Comparison of ENCODE assay signal across 17 cellular contexts in the genomic region with DNA sequence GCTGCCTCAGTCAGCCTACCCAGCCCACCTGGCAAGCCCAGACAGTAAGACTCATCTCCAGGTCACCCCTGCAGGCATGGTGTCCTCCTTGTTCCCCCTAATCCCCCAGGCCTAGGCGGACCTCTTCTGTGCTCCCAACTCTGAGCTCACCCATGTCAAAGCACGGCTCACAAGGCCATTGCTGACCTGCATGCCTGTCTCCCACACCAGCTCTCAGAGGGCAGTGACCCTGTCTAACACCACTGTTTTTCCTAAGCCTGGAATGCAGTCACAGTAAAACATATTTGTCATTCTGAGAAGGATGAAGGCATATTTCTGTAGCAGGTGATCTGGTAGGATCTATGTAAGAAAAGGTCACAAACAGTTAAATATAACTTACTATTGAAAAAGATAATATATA.
DNase-seq lines count a peak whose midpoint lies in the region; ATAC-seq and TF ChIP-seq lines count a peak whose summit lies in the region.
"Had no signal": no experiment of that assay in that cellular context is flagged by ENCODE, and none has a peak within 500 bp of the region (broad histone marks: within the 10 kb centered on the region; RNA-seq: fewer than 3 reads in every experiment).

No MANE protein-coding gene starts in this region.

- peaks cover 18% of the 10 kb centered on the region for H3K79me2 ChIP-seq in osteoblast (ENCODE audit: insufficient read depth, low read length)

- no peak for TF ChIP-seq EP300 in gastroesophageal sphincter (IDR thresholded peaks at IDR 0.05)

- TF ChIP-seq CTCF in heart right ventricle (IDR thresholded peaks at IDR 0.05) (no peak), gastroesophageal sphincter (IDR thresholded peaks at IDR 0.05) (no peak), osteoblast (IDR thresholded peaks at IDR 0.05; ENCODE audit: extremely low read depth, low read depth, low read length) (no peak), vagina (IDR thresholded peaks at IDR 0.05) (no peak)

- H3K9me3 ChIP-seq in heart right ventricle, result no peaks in the 10 kb centered on the region
- H3K9me3 ChIP-seq in gastroesophageal sphincter, result no peaks in the 10 kb centered on the region
- no peaks in the 10 kb centered on the region for H3K9me3 ChIP-seq in osteoblast (ENCODE audit: low read depth, low read length)
- H3K9me3 ChIP-seq in vagina, result no peaks in the 10 kb centered on the region
- H3K9me3 ChIP-seq: A549 had no signal

- H4K20me1 ChIP-seq in osteoblast (ENCODE audit: insufficient read depth, low read length), result no peaks in the 10 kb centered on the region

- H2AFZ ChIP-seq in osteoblast (ENCODE audit: low read length), result no peak overlapping the region

- TF ChIP-seq POLR2A in gastroesophageal sphincter (IDR thresholded peaks at IDR 0.05) (no peak), vagina (IDR thresholded peaks at IDR 0.05) (no peak)

- no peak overlapping the region for H3K4me2 ChIP-seq in osteoblast (ENCODE audit: insufficient read depth, low read length)
- H3K4me2 ChIP-seq: A549 had no signal

- H3K27ac ChIP-seq in heart right ventricle (peak overlapping the region in 9 of 10 donors; percentile 43 to 85 (median 74)), gastroesophageal sphincter (peak overlapping the region; percentile 94 to 97 (median 96)), osteoblast (ENCODE audit: low read depth, low read length) (peak overlapping the region; percentile 45), vagina (peak overlapping the region; percentile 68)
- H3K27ac ChIP-seq: A549 had no signal

- DNase-seq in heart right ventricle, result no peak
- DNase-seq in Right ventricle myocardium superior, result no peak
- DNase-seq in osteoblast (ENCODE audit: insufficient read length, low spot score, missing footprints), result no peak
- no peak for DNase-seq in vagina (ENCODE audit: extremely low spot score in 2 of 2)
- no peak for DNase-seq in activated CD4-positive, alpha-beta T cell treated with anti-CD3 and anti-CD28 coated beads, Interleukin-2, amount 50 U/mL, for 1 hour
- DNase-seq: activated CD8-positive, alpha-beta memory T cell treated with anti-CD3 and anti-CD28 coated beads, Interleukin-2, amount 10 ng/mL, durations not matched to agents 7 days and 5 days; DMS 273 treated with DMSO at 0.1 percent for 48 hours; effector CD8-positive, alpha-beta T cell; head of caudate nucleus; NCI-H2029 treated with DMSO at 0.1 percent for 48 hours; NCI-H82; retina; SHP77 had no signal

- H3K4me1 ChIP-seq in heart right ventricle, result peaks cover 13 to 73% (median 49%) of the 10 kb centered on the region in 9 donors
- peaks cover 13 to 71% (median 39%) of the 10 kb centered on the region in 3 donors for H3K4me1 ChIP-seq in gastroesophageal sphincter
- peaks cover 28% of the 10 kb centered on the region for H3K4me1 ChIP-seq in osteoblast (ENCODE audit: insufficient read depth, low read length)
- H3K4me1 ChIP-seq in vagina, result peaks cover 39% of the 10 kb centered on the region
- H3K4me1 ChIP-seq: A549 had no signal

- WGBS in heart right ventricle, 2 donors, result 63 to 70% methylated on average over 2 of the region's 2 CpGs
- WGBS in gastroesophageal sphincter (ENCODE audit: low coverage in 1 of 2), 2 donors, result 37% methylated on average over 2 of the region's 2 CpGs; no CpG with 5 or more reads in 1 of the 2 donors

- intact Hi-C loops in heart right ventricle (cut with DNase I) (loop anchor here in 1 of 10 donors (2.0 kb wide), 1 partner anchor 34 kb away; no protein-coding TSS in a partner anchor), Right ventricle myocardium superior (cut with DNase I) (loop anchor here (5.0 kb wide), 1 partner anchor 33 kb away; no protein-coding TSS in a partner anchor), vagina (cut with DNase I) (no loop called here)

- peak overlapping the region in 2 of 10 donors; percentile 8 to 10 for H3K4me3 ChIP-seq in heart right ventricle
- H3K4me3 ChIP-seq in gastroesophageal sphincter, result peak overlapping the region; percentile 62 to 96
- H3K4me3 ChIP-seq in osteoblast (ENCODE audit: insufficient read depth, low read length), result no peak overlapping the region
- peak overlapping the region in 1 of 2 donors; percentile 22 for H3K4me3 ChIP-seq in vagina
- H3K4me3 ChIP-seq: A549 had no signal

- H3K36me3 ChIP-seq in heart right ventricle (no peaks in the 10 kb centered on the region), gastroesophageal sphincter (peaks cover 0 to 46% of the 10 kb centered on the region in 2 donors), osteoblast (ENCODE audit: insufficient read depth, low read length) (peaks cover 79% of the 10 kb centered on the region), vagina (no peaks in the 10 kb centered on the region)

- ATAC-seq in heart right ventricle (peak in 1 of 8 donors; percentile 5), Right ventricle myocardium superior (ENCODE audit: poor library complexity) (no peak), gastroesophageal sphincter (no peak), GM21576 (IDR thresholded peaks at IDR 0.05; ENCODE audit: unreplicated experiment) (no peak), GM21423 (IDR thresholded peaks at IDR 0.05; ENCODE audit: unreplicated experiment) (no peak)
- ATAC-seq: A549; activated CD8-positive, alpha-beta memory T cell treated with anti-CD3 and anti-CD28 coated beads, Interleukin-2, amount 10 ng/mL, durations not matched to agents 7 days and 5 days had no signal

- H3K27me3 ChIP-seq in heart right ventricle (no peaks in the 10 kb centered on the region), gastroesophageal sphincter (no peaks in the 10 kb centered on the region), osteoblast (ENCODE audit: insufficient read depth, low read length) (no peaks in the 10 kb centered on the region), vagina (no peaks in the 10 kb centered on the region)

Comparison
In these comparisons a context has a peak if more than half of its experiments do, and no peak if none do; other contexts are left out.
1. H3K27ac ChIP-seq: peak in every context shown above with its lines; median percentile 96 in gastroesophageal sphincter; 74 in heart right ventricle; 68 in vagina; 45 in osteoblast.